Comparison of ENCODE assay signal across 1 cellular context in the genomic region with DNA sequence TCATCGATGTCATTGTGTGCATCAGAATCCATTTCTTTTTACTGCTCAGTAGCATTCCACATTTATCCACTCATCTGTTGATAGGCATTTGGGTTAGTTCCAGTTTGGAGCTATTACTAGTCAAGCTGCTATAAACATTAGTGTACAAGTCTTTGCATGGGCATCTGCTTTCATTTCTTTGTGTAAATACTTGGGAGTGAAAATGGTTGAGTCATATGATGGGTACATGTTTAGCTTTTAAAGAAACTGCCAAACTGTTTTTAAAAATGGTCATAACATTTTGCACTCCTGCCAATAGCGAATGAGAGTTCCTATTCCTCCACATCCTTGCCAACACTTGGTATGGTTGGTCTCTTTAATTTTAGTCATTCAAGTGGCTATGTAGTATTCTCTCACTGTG.
TF ChIP-seq lines count a peak whose summit lies in the region.

No MANE protein-coding gene starts in this region.

TF ChIP-seq in HepG2, 621 proteins besides CTCF, POLR2A, EP300 and RAD21:
- TF ChIP-seq SETDB1 (CRISPR knock-in tag; IDR thresholded peaks at IDR 0.05; ENCODE audit: borderline replicate concordance) (no peak), ZNF7 (CRISPR knock-in tag; IDR thresholded peaks at IDR 0.05) (peak; percentile 59), SP4 (CRISPR knock-in tag; IDR thresholded peaks at IDR 0.05) (no peak), IRF2 (CRISPR knock-in tag; IDR thresholded peaks at IDR 0.05) (no peak)
- TF ChIP-seq, protein P1, sequence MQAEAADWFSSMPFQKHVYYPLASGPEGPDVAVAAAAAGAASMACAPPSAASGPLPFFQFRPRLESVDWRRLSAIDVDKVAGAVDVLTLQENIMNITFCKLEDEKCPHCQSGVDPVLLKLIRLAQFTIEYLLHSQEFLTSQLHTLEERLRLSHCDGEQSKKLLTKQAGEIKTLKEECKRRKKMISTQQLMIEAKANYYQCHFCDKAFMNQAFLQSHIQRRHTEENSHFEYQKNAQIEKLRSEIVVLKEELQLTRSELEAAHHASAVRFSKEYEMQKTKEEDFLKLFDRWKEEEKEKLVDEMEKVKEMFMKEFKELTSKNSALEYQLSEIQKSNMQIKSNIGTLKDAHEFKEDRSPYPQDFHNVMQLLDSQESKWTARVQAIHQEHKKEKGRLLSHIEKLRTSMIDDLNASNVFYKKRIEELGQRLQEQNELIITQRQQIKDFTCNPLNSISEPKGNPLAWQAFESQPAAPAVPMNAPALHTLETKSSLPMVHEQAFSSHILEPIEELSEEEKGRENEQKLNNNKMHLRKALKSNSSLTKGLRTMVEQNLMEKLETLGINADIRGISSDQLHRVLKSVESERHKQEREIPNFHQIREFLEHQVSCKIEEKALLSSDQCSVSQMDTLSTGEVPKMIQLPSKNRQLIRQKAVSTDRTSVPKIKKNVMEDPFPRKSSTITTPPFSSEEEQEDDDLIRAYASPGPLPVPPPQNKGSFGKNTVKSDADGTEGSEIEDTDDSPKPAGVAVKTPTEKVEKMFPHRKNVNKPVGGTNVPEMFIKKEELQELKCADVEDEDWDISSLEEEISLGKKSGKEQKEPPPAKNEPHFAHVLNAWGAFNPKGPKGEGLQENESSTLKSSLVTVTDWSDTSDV (CRISPR knock-in tag; IDR thresholded peaks at IDR 0.05): no peak
TF ChIP-seq in HepG2: peak in this region for 1.
